8 cellular contexts compared by ENCODE assay signal in the genomic region with DNA sequence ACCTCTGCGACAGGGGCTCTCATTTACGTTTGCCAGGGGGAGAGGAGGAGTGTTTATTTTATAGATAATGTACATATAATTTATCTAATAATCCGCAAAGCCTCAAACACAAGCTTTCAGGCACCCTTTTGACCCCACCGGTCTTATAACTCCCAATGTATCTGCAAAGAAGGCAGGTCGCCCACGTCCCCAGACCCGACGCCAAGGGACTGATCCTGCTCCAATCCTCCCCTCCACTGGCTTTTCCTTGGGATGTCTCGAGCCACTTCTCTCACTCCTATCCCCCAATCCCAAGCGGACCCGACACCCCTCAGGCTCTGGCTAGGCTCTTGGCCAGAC. TPM values are rescaled to one million over a fixed set of nuclear protein-coding genes. Genes with fewer than 3 reads are reported as not detected.
DNase-seq lines count a peak whose midpoint lies in the region; TF ChIP-seq lines count a peak whose summit lies in the region.

No MANE protein-coding gene starts in this region.

- H3K9me3 Mint-ChIP-seq in HFFc6, result no peaks in the 10 kb centered on the region
- H3K9me3 Mint-ChIP-seq in activated CD4-positive, alpha-beta memory T cell treated with anti-CD3 and anti-CD28 coated beads for 36 hours, result no peaks in the 10 kb centered on the region

- intact Hi-C loops in activated CD4-positive, alpha-beta memory T cell treated with anti-CD3 and anti-CD28 coated beads for 36 hours (cut with micrococcal nuclease), result loop anchor here (1.0 to 10.0 kb wide), 3 partner anchors 92 to 544 kb away; partner anchors contain the start of gene SELENOK
- intact Hi-C loops in stomach (cut with DNase I; ENCODE audit: low total_unique reads), result no loop called here

- H3K27me3 ChIP-seq in BE2C (no peaks in the 10 kb centered on the region), iPS DF 6.9 (ENCODE audit: control insufficient read depth, insufficient read depth, low read length) (no peaks in the 10 kb centered on the region), stomach (no peaks in the 10 kb centered on the region)

- TF ChIP-seq POLR2A in stomach (IDR thresholded peaks at IDR 0.05), result no peak

- no peaks in the 10 kb centered on the region for H3K36me3 ChIP-seq in BE2C
- H3K36me3 ChIP-seq in iPS DF 6.9 (ENCODE audit: control insufficient read depth, insufficient read depth, low read length), result peaks cover 2% of the 10 kb centered on the region; the same call in 1 of the 2 replicates
- peaks cover 4 to 25% (median 22%) of the 10 kb centered on the region in 4 donors for H3K36me3 ChIP-seq in stomach

- peak overlapping the region; percentile 95 for H3K4me3 Mint-ChIP-seq in HFFc6
- H3K4me3 Mint-ChIP-seq in activated CD4-positive, alpha-beta memory T cell treated with anti-CD3 and anti-CD28 coated beads for 36 hours, result peak overlapping the region; percentile 97

- WGBS in iPS DF 6.9 (ENCODE audit: insufficient coverage, insufficient read length), result no CpG with 5 or more reads among the region's 11 CpGs
- 0 to 1% (median 0%) methylated on average over 11 of the region's 11 CpGs for WGBS in stomach, 5 donors

- no peaks in the 10 kb centered on the region for H3K27me3 Mint-ChIP-seq in HFFc6 (ENCODE audit: insufficient read depth)
- no peaks in the 10 kb centered on the region for H3K27me3 Mint-ChIP-seq in activated CD4-positive, alpha-beta memory T cell treated with anti-CD3 and anti-CD28 coated beads for 36 hours

- H3K4me3 ChIP-seq in BE2C (ENCODE audit: low read depth, low read length) (peak overlapping the region; percentile 72), iPS DF 6.9 (ENCODE audit: low read length) (peak overlapping the region; percentile 97), stomach (peak overlapping the region; percentile 85 to 96 (median 90))

- peak overlapping the region; percentile 98 for H3K27ac Mint-ChIP-seq in HFFc6
- peak overlapping the region; percentile 90 for H3K27ac Mint-ChIP-seq in activated CD4-positive, alpha-beta memory T cell treated with anti-CD3 and anti-CD28 coated beads for 36 hours

- DNase-seq in BE2C, result no peak
- DNase-seq in HFFc6, result no peak
- DNase-seq in activated CD4-positive, alpha-beta memory T cell treated with anti-CD3 and anti-CD28 coated beads for 36 hours, result no peak
- DNase-seq in iPS DF 6.9 (ENCODE audit: low read depth, low spot score), result no peak
- DNase-seq in stomach, result no peak
- DNase-seq in NOMO-1 (lab: John Stamatoyannopoulos, UW; ENCODE audit: unreplicated experiment in 2 of 2), result no peak
- DNase-seq in HEK293T (ENCODE audit: extremely low spot score), result no peak
- no peak for DNase-seq in amniotic stem cell (lab: John Stamatoyannopoulos, UW)

- H3K4me1 ChIP-seq in BE2C (no peaks in the 10 kb centered on the region), iPS DF 6.9 (ENCODE audit: control insufficient read depth, insufficient read depth, low read length) (no peaks in the 10 kb centered on the region), stomach (peaks cover 8 to 56% (median 50%) of the 10 kb centered on the region in 4 donors)

- TF ChIP-seq EP300 in stomach (IDR thresholded peaks at IDR 0.05), result no peak

- POLR2A ChIA-PET in activated CD4-positive, alpha-beta memory T cell treated with anti-CD3 and anti-CD28 coated beads for 36 hours (lab: Charles Lee), result interaction anchor here (1.0 to 1.7 kb wide), 3 partner anchors 95 to 545 kb away, joined by 3 to 10 read pairs (median 4); partner anchors contain the start of genes PRKCD and SELENOK
- POLR2A ChIA-PET in HEK293T (lab: Yijun Ruan, JAX), result interaction anchor here (0.9 to 2.6 kb wide), 10 partner anchors 8 to 245 kb away, joined by 3 to 12 read pairs (median 3); no protein-coding TSS in a partner anchor

- H3K9me3 ChIP-seq in BE2C (no peaks in the 10 kb centered on the region), iPS DF 6.9 (ENCODE audit: control insufficient read depth, insufficient read depth, low read length) (no peaks in the 10 kb centered on the region), stomach (no peaks in the 10 kb centered on the region)

- H3K4me1 Mint-ChIP-seq in HFFc6 (ENCODE audit: low read depth), result peaks cover 52% of the 10 kb centered on the region
- H3K4me1 Mint-ChIP-seq in activated CD4-positive, alpha-beta memory T cell treated with anti-CD3 and anti-CD28 coated beads for 36 hours (ENCODE audit: low read depth), result peaks cover 20% of the 10 kb centered on the region

- H3K36me3 Mint-ChIP-seq in HFFc6 (ENCODE audit: low read depth), result peaks cover 24% of the 10 kb centered on the region
- peaks cover 3% of the 10 kb centered on the region for H3K36me3 Mint-ChIP-seq in activated CD4-positive, alpha-beta memory T cell treated with anti-CD3 and anti-CD28 coated beads for 36 hours

- no peak overlapping the region for H3K27ac ChIP-seq in iPS DF 6.9 (ENCODE audit: low read length)
- peak overlapping the region; percentile 95 to 98 (median 96) for H3K27ac ChIP-seq in stomach

- CTCF ChIA-PET in activated CD4-positive, alpha-beta memory T cell treated with anti-CD3 and anti-CD28 coated beads for 36 hours (lab: Charles Lee), result interaction anchor here (0.9 to 1.5 kb wide), 3 partner anchors 10 to 127 kb away, joined by 3 to 4 read pairs (median 3); no protein-coding TSS in a partner anchor
- CTCF ChIA-PET in HEK293T (lab: Yijun Ruan, JAX), result no interaction called here

- TF ChIP-seq CTCF in BE2C (IDR thresholded peaks at IDR 0.05; ENCODE audit: low read depth, low read length) (no peak), HFFc6 (IDR thresholded peaks at IDR 0.05) (no peak), stomach (IDR thresholded peaks at IDR 0.05) (no peak)

TF ChIP-seq in HEK293T, 16 proteins besides CTCF, POLR2A, EP300 and RAD21:
- TF ChIP-seq BHLHE40 (IDR thresholded peaks at IDR 0.05; ENCODE audit: borderline replicate concordance) (no peak), FOXM1 (IDR thresholded peaks at IDR 0.05; ENCODE audit: borderline replicate concordance) (no peak), SUZ12 (IDR thresholded peaks at IDR 0.05) (no peak), FOXA1 (IDR thresholded peaks at IDR 0.05) (no peak), PKNOX1 (IDR thresholded peaks at IDR 0.05) (no peak), TARDBP (IDR thresholded peaks at IDR 0.05) (no peak), ELF4 (IDR thresholded peaks at IDR 0.05) (no peak), CTBP1 (IDR thresholded peaks at IDR 0.05; ENCODE audit: borderline replicate concordance) (no peak), L3MBTL2 (conservative IDR thresholded peaks at IDR 0.05) (no peak), HDGF (IDR thresholded peaks at IDR 0.05; ENCODE audit: borderline replicate concordance) (no peak)

RNA-seq across cellular contexts. Expression of gene DCP1A, which starts 0.5 kb away (rescaled TPM):
- polyA plus RNA-seq in BE2C (2012; ENCODE audit: insufficient read depth, insufficient read length, low read depth), result 14.5 TPM
- 10 to 100 TPM; 14.9 to 18.8 (median 16.6) TPM for total RNA-seq in HFFc6 (2021; fragmentation: NEBNext Ultra II Directional; extraction: Animal tissue kit (Norgen Biotek cat#: 25700))
- total RNA-seq in activated CD4-positive, alpha-beta memory T cell treated with anti-CD3 and anti-CD28 coated beads for 36 hours, result 10 to 100 TPM; 32.0 to 32.7 TPM
- total RNA-seq in stomach, result 10 to 100 TPM; 10.7 to 20.6 (median 14.3) TPM
- 1 to 10 TPM; 4.5 to 8.7 (median 4.6) TPM for polyA plus RNA-seq in stomach
